In genomic region chr1:160353223-160353622, GRCh38 we compare ENCODE assay signal across 28 cellular contexts. TPM values are rescaled to one million over a fixed set of nuclear protein-coding genes. Genes with fewer than 3 reads are reported as not detected.
DNase-seq lines count a peak whose midpoint lies in the region; ATAC-seq, FAIRE-seq and TF ChIP-seq lines count a peak whose summit lies in the region.
"Had no signal": no experiment of that assay in that cellular context is flagged by ENCODE, and none has a peak within 500 bp of the region (broad histone marks: within the 10 kb centered on the region; RNA-seq: fewer than 3 reads in every experiment).

No MANE protein-coding gene starts in this region.

- CTCF ChIA-PET in H1 (lab: Charles Lee; ENCODE audit: partially characterized antibody) = interaction anchor here (0.5 to 26.0 kb wide), 20 partner anchors 7 to 259 kb away, joined by 3 to 683 read pairs (median 10); partner anchors contain the start of gene NHLH1

- FAIRE-seq in H1 (lab: Jason Lieb, UNC) = no peak
- FAIRE-seq: D721Med, G401.6 had no signal

- no peak overlapping the region for H3K18ac ChIP-seq in H1 (ENCODE audit: extremely low read depth, low read length)

- H4K91ac ChIP-seq in H1 (replicated peaks; ENCODE audit: insufficient read length, low read length) = no peak overlapping the region

- ATAC-seq in HG03159 (IDR thresholded peaks at IDR 0.05; ENCODE audit: unreplicated experiment) (no peak), HG03039 (IDR thresholded peaks at IDR 0.05; ENCODE audit: unreplicated experiment) (no peak)
- ATAC-seq: activated CD8-positive, alpha-beta T cell treated with anti-CD3 and anti-CD28 coated beads for 36 hours; activated naive CD4-positive, alpha-beta T cell treated with anti-CD3 and anti-CD28 coated beads, Interleukin-2, amount 50 U/mL, for 72 hours; activated T-cell treated with anti-CD3 and anti-CD28 coated beads, Interleukin-2, amount 50 U/mL, for 72 hours had no signal

- no peak overlapping the region for H3K9ac ChIP-seq in H1 (replicated peaks in 1 of 4; ENCODE audit: extremely low read depth in 1 of 4, low read depth in 3 of 4, low read length in 3 of 4)
- H3K9ac ChIP-seq: BLaER1 had no signal

- peaks cover 34 to 87% (median 67%) of the 10 kb centered on the region in 4 experiments for H3K36me3 ChIP-seq in H1 (ENCODE audit: control insufficient read depth in 2 of 4, insufficient read depth in 4 of 4, low read length in 3 of 4)

- H3K79me2 ChIP-seq in H1 (ENCODE audit: control insufficient read depth in 1 of 2, insufficient read depth in 2 of 2, low read length in 2 of 2) = no peaks in the 10 kb centered on the region

- no peak overlapping the region for H3K27ac ChIP-seq in H1 (ENCODE audit: low read depth, low read length)
- H3K27ac ChIP-seq: BLaER1, sigmoid colon, thyroid gland had no signal

- H4K5ac ChIP-seq in H1 (ENCODE audit: insufficient read length, low read depth, low read length) = no peak overlapping the region

- H3K14ac ChIP-seq in H1 (ENCODE audit: insufficient read length) = no peak overlapping the region

- H4K8ac ChIP-seq in H1 (ENCODE audit: extremely low read depth, insufficient read depth, low read length) = no peak overlapping the region

- H3K23me2 ChIP-seq in H1 (ENCODE audit: low read depth, low read length) = no peaks in the 10 kb centered on the region

- no peak overlapping the region for H2AK5ac ChIP-seq in H1 (ENCODE audit: low read depth, low read length)

- no peak overlapping the region for H2BK120ac ChIP-seq in H1 (replicated peaks; ENCODE audit: low read depth, low read length)

- no peaks in the 10 kb centered on the region for H3K9me3 ChIP-seq in H1 (ENCODE audit: insufficient read depth in 2 of 2, low read depth in 1 of 2, low read length in 1 of 2)
- H3K9me3 ChIP-seq: BLaER1, sigmoid colon, thyroid gland had no signal

- no peak for TF ChIP-seq RAD21 in H1 (IDR thresholded peaks at IDR 0.05 in 1 of 2, conservative IDR thresholded peaks at IDR 0.05 in 1 of 2; ENCODE audit: low read depth in 2 of 2, low read length in 2 of 2)

- H3K4ac ChIP-seq in H1 (replicated peaks; ENCODE audit: insufficient read length, low read depth, low read length) = no peak overlapping the region

- DNase-seq in DMS 273 treated with DMSO at 0.1 percent for 48 hours (lab: John Stamatoyannopoulos, UW) = peak; percentile 26
- DNase-seq in SK-MEL-5 (ENCODE audit: low read depth, low spot score) = peak; percentile 77
- DNase-seq in H1 (ENCODE audit: low read depth in 1 of 2, low spot score in 2 of 2) = no peak
- DNase-seq in osteocyte (ENCODE audit: extremely low spot score, unreplicated experiment) = peak; percentile 60
- DNase-seq in nucleus accumbens (lab: John Stamatoyannopoulos, UW) = no peak
- DNase-seq in immature natural killer cell = no peak
- DNase-seq: activated CD4-positive, CD25-positive, alpha-beta regulatory T cell; activated CD8-positive, alpha-beta T cell treated with anti-CD3 and anti-CD28 coated beads for 36 hours; activated T-cell treated with anti-CD3 and anti-CD28 coated beads, Interleukin-2, amount 50 U/mL, for 72 hours; H7; NCI-H1436 treated with DMSO at 0.1 percent for 48 hours; NCI-H2171; occipital lobe; OCI-M1; SIG-M5; sigmoid colon; stimulated activated naive CD4-positive, alpha-beta T cell treated with Interleukin-2 at 50 U/mL for 16 hours; thyroid gland had no signal

- H3K56ac ChIP-seq in H1 (replicated peaks; ENCODE audit: insufficient read length, low read depth, low read length) = no peak overlapping the region

- H3K4me1 Mint-ChIP-seq in osteocyte (ENCODE audit: unreplicated experiment) (no peaks in the 10 kb centered on the region), immature natural killer cell (no peaks in the 10 kb centered on the region)

- peaks cover 59% of the 10 kb centered on the region for H3K36me3 Mint-ChIP-seq in osteocyte (ENCODE audit: unreplicated experiment)
- H3K36me3 Mint-ChIP-seq in immature natural killer cell = peaks cover 24 to 73% (median 64%) of the 10 kb centered on the region in 3 donors

- H2AFZ ChIP-seq in H1 (ENCODE audit: low read length) = no peak overlapping the region

- H3K27ac Mint-ChIP-seq in osteocyte (ENCODE audit: unreplicated experiment) (no peak overlapping the region), immature natural killer cell (no peak overlapping the region)
- H3K27ac Mint-ChIP-seq: activated CD8-positive, alpha-beta T cell treated with anti-CD3 and anti-CD28 coated beads for 36 hours; activated T-cell treated with anti-CD3 and anti-CD28 coated beads, Interleukin-2, amount 50 U/mL, for 72 hours; dendritic cell treated with granulocyte-macrophage colony-stimulating factor and Interleukin-4, amounts not matched to agents 40 ng/mL and 50 ng/mL, for 4 days had no signal

- H3K27me3 ChIP-seq in H1 (replicated peaks in 1 of 4; ENCODE audit: control insufficient read depth in 3 of 4, extremely low read depth in 1 of 4, insufficient read depth in 3 of 4, low read length in 3 of 4) = no peaks in the 10 kb centered on the region
- H3K27me3 ChIP-seq: BLaER1, sigmoid colon, thyroid gland had no signal

- H4K20me1 ChIP-seq in H1 (replicated peaks in 1 of 2; ENCODE audit: control insufficient read depth in 1 of 2, insufficient read depth in 2 of 2, low read length in 2 of 2) = peaks cover 0 to 5% of the 10 kb centered on the region in 2 experiments
- H4K20me1 ChIP-seq: BLaER1 had no signal

- TF ChIP-seq EP300 in H1 (IDR thresholded peaks at IDR 0.05; ENCODE audit: borderline replicate concordance in 1 of 2, low read depth in 2 of 2, low read length in 2 of 2) = no peak

- H3K27me3 Mint-ChIP-seq in osteocyte (ENCODE audit: unreplicated experiment) (no peaks in the 10 kb centered on the region), immature natural killer cell (ENCODE audit: low read depth in 3 of 3) (peaks cover 0 to 2% (median 0%) of the 10 kb centered on the region in 3 donors)
- H3K27me3 Mint-ChIP-seq: activated CD8-positive, alpha-beta T cell treated with anti-CD3 and anti-CD28 coated beads for 36 hours; dendritic cell treated with granulocyte-macrophage colony-stimulating factor and Interleukin-4, amounts not matched to agents 40 ng/mL and 50 ng/mL, for 4 days had no signal

- H3K4me1 ChIP-seq in H1 (replicated peaks in 1 of 4; ENCODE audit: control insufficient read depth in 3 of 4, insufficient read depth in 4 of 4, low read length in 3 of 4) = no peaks in the 10 kb centered on the region
- H3K4me1 ChIP-seq: sigmoid colon, thyroid gland had no signal

- H3K79me1 ChIP-seq in H1 (ENCODE audit: low read depth, low read length) = no peaks in the 10 kb centered on the region

- no peaks in the 10 kb centered on the region for H3K9me3 Mint-ChIP-seq in osteocyte (ENCODE audit: unreplicated experiment)
- no peaks in the 10 kb centered on the region for H3K9me3 Mint-ChIP-seq in immature natural killer cell
- H3K9me3 Mint-ChIP-seq: activated CD8-positive, alpha-beta T cell treated with anti-CD3 and anti-CD28 coated beads for 36 hours; activated naive CD4-positive, alpha-beta T cell treated with anti-CD3 and anti-CD28 coated beads, Interleukin-2, amount 50 U/mL, for 72 hours; activated T-cell treated with anti-CD3 and anti-CD28 coated beads, Interleukin-2, amount 50 U/mL, for 72 hours; dendritic cell treated with granulocyte-macrophage colony-stimulating factor and Interleukin-4, amounts not matched to agents 40 ng/mL and 50 ng/mL, for 4 days had no signal

- in situ Hi-C loops in SK-MEL-5 (cut with HindIII; ENCODE audit: low pct_unique_long_range_greater_than_20kb, low sequenced_read_pairs) = no loop called here

- no peak overlapping the region for H2BK20ac ChIP-seq in H1 (ENCODE audit: low read length)

- H3K4me3 ChIP-seq in H1 (ENCODE audit: extremely low read depth in 1 of 4, insufficient read depth in 2 of 4, low read depth in 3 of 4, low read length in 4 of 4) = no peak overlapping the region
- H3K4me3 ChIP-seq: BLaER1, sigmoid colon, thyroid gland had no signal

- TF ChIP-seq CTCF in H1 (IDR thresholded peaks at IDR 0.05; ENCODE audit: control extremely low read depth in 1 of 3, insufficient read depth in 1 of 3, low read depth in 1 of 3, low read length in 3 of 3) (no peak), osteocyte (IDR thresholded peaks at IDR 0.05) (no peak)

- H3K23ac ChIP-seq in H1 (ENCODE audit: insufficient read length) = no peak overlapping the region

- H2BK12ac ChIP-seq in H1 (ENCODE audit: low read depth, low read length) = no peak overlapping the region

- POLR2A ChIA-PET in H1 (lab: Charles Lee; ENCODE audit: partially characterized antibody) = interaction anchor here (1.0 to 17.2 kb wide), 6 partner anchors 9 to 78 kb away, joined by 3 to 244 read pairs (median 8); partner anchors contain the start of genes COPA, NCSTN and NHLH1

- H3K4me3 Mint-ChIP-seq in osteocyte (ENCODE audit: unreplicated experiment) (no peak overlapping the region), immature natural killer cell (no peak overlapping the region)
- H3K4me3 Mint-ChIP-seq: activated CD8-positive, alpha-beta T cell treated with anti-CD3 and anti-CD28 coated beads for 36 hours; activated T-cell treated with anti-CD3 and anti-CD28 coated beads, Interleukin-2, amount 50 U/mL, for 72 hours; dendritic cell treated with granulocyte-macrophage colony-stimulating factor and Interleukin-4, amounts not matched to agents 40 ng/mL and 50 ng/mL, for 4 days had no signal

- no peak overlapping the region for H2BK5ac ChIP-seq in H1 (ENCODE audit: low read depth, low read length)

- no peak overlapping the region for H3K4me2 ChIP-seq in H1 (ENCODE audit: insufficient read depth in 1 of 2, low read depth in 2 of 2, low read length in 2 of 2)
- H3K4me2 ChIP-seq: BLaER1 had no signal

- no peak for TF ChIP-seq POLR2A in H1 (IDR thresholded peaks at IDR 0.05; ENCODE audit: control extremely low read depth in 1 of 2, low read depth in 2 of 2, low read length in 2 of 2)

- no peak overlapping the region for H2BK15ac ChIP-seq in H1 (ENCODE audit: low read length)

- 92% methylated on average over 2 of the region's 2 CpGs; no CpG with 5 or more reads in 1 of the 2 experiments for WGBS in H1 (ENCODE audit: extremely low coverage in 1 of 2, insufficient coverage in 1 of 2, insufficient read length in 1 of 2, insufficient replicate concordance in 2 of 2, low coverage in 1 of 2, low lambda C conversion rate in 2 of 2, missing lambda C conversion rate in 1 of 2), 2 experiments

RNA-seq across cellular contexts. Expression of gene NCSTN, which starts 10.0 kb away (rescaled TPM):
- total RNA-seq in SK-MEL-5 (2014; rRNA removed; shearing (Covaris generic)) = 85.8 and 87.3 TPM in 2 replicates
- 201 and 219 TPM in 2 replicates for polyA plus RNA-seq in SK-MEL-5 (2015; cell fraction: cytosol; rRNA removed)
- polyA plus RNA-seq in SK-MEL-5 (2015; cell fraction: nucleus; rRNA removed) = 166 and 181 TPM in 2 replicates
- 64.7 and 70.1 TPM in 2 replicates for total RNA-seq in H1 (2021; fragmentation: NEBNext Ultra II Directional; extraction: Animal tissue kit (Norgen Biotek cat#: 25700))
- polyA plus RNA-seq in H1 (2011; rRNA removed) = 115 and 125 TPM in 2 replicates
- polyA plus RNA-seq in H1 (2011; cell fraction: cytosol; rRNA removed) = 102 TPM
- polyA plus RNA-seq in H1 (2011; cell fraction: nucleus; rRNA removed) = 156 TPM
- 65.3 to 79.1 TPM (median 68.2 TPM) in 4 replicates for polyA plus RNA-seq in H1 (2012, experiment 1 of 2)
- polyA plus RNA-seq in H1 (2012, experiment 2 of 2) = 47.5 TPM
- polyA plus RNA-seq in H1 (2013, experiment 1 of 2) = 139 TPM
- 132 TPM for polyA plus RNA-seq in H1 (2013, experiment 2 of 2)
- 118 and 137 TPM in 2 replicates for polyA minus RNA-seq in H1 (2011; rRNA and poly(A)+ RNA removed)
- polyA minus RNA-seq in H1 (2011; cell fraction: cytosol; rRNA and poly(A)+ RNA removed) = 34.7 TPM
- 66.9 TPM for polyA minus RNA-seq in H1 (2011; cell fraction: nucleus; rRNA and poly(A)+ RNA removed)
- total RNA-seq in osteocyte = 126 and 132 TPM in 2 replicates
- polyA plus RNA-seq in immature natural killer cell = 100 to 1,000 TPM in 1 of 3 donors, 10 to 100 TPM in 2; 60.0 to 159 (median 92.3) TPM

RNA-seq across cellular contexts. Expression of gene COPA, which starts 10.2 kb away (rescaled TPM):
- 183 and 186 TPM in 2 replicates for total RNA-seq in SK-MEL-5 (2014; rRNA removed; shearing (Covaris generic))
- 162 and 214 TPM in 2 replicates for polyA plus RNA-seq in SK-MEL-5 (2015; cell fraction: cytosol; rRNA removed)
- 86.6 and 95.4 TPM in 2 replicates for polyA plus RNA-seq in SK-MEL-5 (2015; cell fraction: nucleus; rRNA removed)
- total RNA-seq in H1 (2021; fragmentation: NEBNext Ultra II Directional; extraction: Animal tissue kit (Norgen Biotek cat#: 25700)) = 115 TPM in 2 replicates
- polyA plus RNA-seq in H1 (2011; rRNA removed) (56.4 and 78.2 TPM in 2 replicates), immature natural killer cell (100 to 1,000 TPM; 114 to 175 (median 143) TPM)
- polyA plus RNA-seq in H1 (2011; cell fraction: cytosol; rRNA removed) = 88.6 TPM
- 66.2 TPM for polyA plus RNA-seq in H1 (2011; cell fraction: nucleus; rRNA removed)
- 69.4 to 92.6 TPM (median 83.5 TPM) in 4 replicates for polyA plus RNA-seq in H1 (2012, experiment 1 of 2)
- 17.5 TPM for polyA plus RNA-seq in H1 (2012, experiment 2 of 2)
- 71.0 TPM for polyA plus RNA-seq in H1 (2013, experiment 1 of 2)
- 63.2 TPM for polyA plus RNA-seq in H1 (2013, experiment 2 of 2)
- polyA minus RNA-seq in H1 (2011; rRNA and poly(A)+ RNA removed) = 207 and 312 TPM in 2 replicates
- 114 TPM for polyA minus RNA-seq in H1 (2011; cell fraction: cytosol; rRNA and poly(A)+ RNA removed)
- polyA minus RNA-seq in H1 (2011; cell fraction: nucleus; rRNA and poly(A)+ RNA removed) = 92.1 TPM
- total RNA-seq in osteocyte = 236 and 241 TPM in 2 replicates

RNA-seq across cellular contexts. Expression of gene NHLH1, which starts 13.6 kb away (rescaled TPM):
- not detected in 2 replicates for total RNA-seq in SK-MEL-5 (2014; rRNA removed; shearing (Covaris generic))
- 0.02 TPM in 1 of 2 replicates, not detected in the other for polyA plus RNA-seq in SK-MEL-5 (2015; cell fraction: cytosol; rRNA removed)
- 1.1 TPM in 1 of 2 replicates, not detected in the other for polyA plus RNA-seq in SK-MEL-5 (2015; cell fraction: nucleus; rRNA removed)
- 0.39 and 0.48 TPM in 2 replicates for total RNA-seq in H1 (2021; fragmentation: NEBNext Ultra II Directional; extraction: Animal tissue kit (Norgen Biotek cat#: 25700))
- 0.91 and 1.2 TPM in 2 replicates for polyA plus RNA-seq in H1 (2011; rRNA removed)
- 0.75 TPM for polyA plus RNA-seq in H1 (2011; cell fraction: cytosol; rRNA removed)
- 2.0 TPM for polyA plus RNA-seq in H1 (2011; cell fraction: nucleus; rRNA removed)
- polyA plus RNA-seq in H1 (2012, experiment 1 of 2) = 0.61 to 0.89 TPM (median 0.72 TPM) in 4 replicates
- polyA plus RNA-seq in H1 (2012, experiment 2 of 2) = 0.30 TPM
- 0.59 TPM for polyA plus RNA-seq in H1 (2013, experiment 1 of 2)
- 0.46 TPM for polyA plus RNA-seq in H1 (2013, experiment 2 of 2)
- polyA minus RNA-seq in H1 (2011; rRNA and poly(A)+ RNA removed) = 0.27 and 0.98 TPM in 2 replicates
- polyA minus RNA-seq in H1 (2011; cell fraction: cytosol; rRNA and poly(A)+ RNA removed) = not detected
- 0.80 TPM for polyA minus RNA-seq in H1 (2011; cell fraction: nucleus; rRNA and poly(A)+ RNA removed)
- total RNA-seq in osteocyte = 0.16 and 0.31 TPM in 2 replicates
- polyA plus RNA-seq in immature natural killer cell = not detected
- total RNA-seq: glomerular endothelial cell, thyroid gland had no signal
- polyA plus RNA-seq: liver had no signal

RNA-seq across cellular contexts. Expression of gene VANGL2, which starts 47.1 kb away (rescaled TPM):
- 1.8 and 2.0 TPM in 2 replicates for total RNA-seq in SK-MEL-5 (2014; rRNA removed; shearing (Covaris generic))
- polyA plus RNA-seq in SK-MEL-5 (2015; cell fraction: cytosol; rRNA removed) = 7.3 and 8.9 TPM in 2 replicates
- 8.5 and 10.9 TPM in 2 replicates for polyA plus RNA-seq in SK-MEL-5 (2015; cell fraction: nucleus; rRNA removed)
- 62.5 TPM in 2 replicates for total RNA-seq in H1 (2021; fragmentation: NEBNext Ultra II Directional; extraction: Animal tissue kit (Norgen Biotek cat#: 25700))
- polyA plus RNA-seq in H1 (2011; rRNA removed) (112 and 118 TPM in 2 replicates), immature natural killer cell (not detected)
- polyA plus RNA-seq in H1 (2011; cell fraction: cytosol; rRNA removed) = 75.0 TPM
- 107 TPM for polyA plus RNA-seq in H1 (2011; cell fraction: nucleus; rRNA removed)
- 42.1 to 48.3 TPM (median 44.3 TPM) in 4 replicates for polyA plus RNA-seq in H1 (2012, experiment 1 of 2)
- 34.6 TPM for polyA plus RNA-seq in H1 (2012, experiment 2 of 2)
- 52.7 TPM for polyA plus RNA-seq in H1 (2013, experiment 1 of 2)
- polyA plus RNA-seq in H1 (2013, experiment 2 of 2) = 58.7 TPM
- polyA minus RNA-seq in H1 (2011; rRNA and poly(A)+ RNA removed) = 62.0 and 65.0 TPM in 2 replicates
- 27.4 TPM for polyA minus RNA-seq in H1 (2011; cell fraction: cytosol; rRNA and poly(A)+ RNA removed)
- polyA minus RNA-seq in H1 (2011; cell fraction: nucleus; rRNA and poly(A)+ RNA removed) = 26.2 TPM
- 16.4 and 17.7 TPM in 2 replicates for total RNA-seq in osteocyte
- total RNA-seq: T-helper 2 cell treated with Interferon-gamma antibody and Interleukin-4, amounts not matched to agents 100 ng/mL and 5 ng/mL, for 36 hours had no signal

Comparison
In these comparisons a context has a peak if more than half of its experiments do, and no peak if none do; other contexts are left out.
1. DNase-seq: peak in DMS 273 treated with DMSO at 0.1 percent for 48 hours (single experiment), SK-MEL-5 (single experiment) and osteocyte (single experiment); none in H1 (0 of 2), nucleus accumbens (0 of 56) and immature natural killer cell (0 of 3).